23 cellular contexts compared by ENCODE assay signal in genomic region chrX:38156838-38157237, GRCh38.
DNase-seq lines count a peak whose midpoint lies in the region; ATAC-seq, FAIRE-seq and TF ChIP-seq lines count a peak whose summit lies in the region.
"Had no signal": no experiment of that assay in that cellular context is flagged by ENCODE, and none has a peak within 500 bp of the region (broad histone marks: within the 10 kb centered on the region; RNA-seq: fewer than 3 reads in every experiment).

No MANE protein-coding gene starts in this region.

- H3K4me3 ChIP-seq in K562 (no peak overlapping the region), transverse colon (no peak overlapping the region)
- H3K4me3 ChIP-seq: A549 had no signal

- intact Hi-C loops in K562 (cut with micrococcal nuclease): no loop called here
- intact Hi-C loops in left colon (cut with DNase I, micrococcal nuclease): loop anchor here in 1 of 2 donors (10.0 kb wide), 1 partner anchor 232 kb away; no protein-coding TSS in a partner anchor
- intact Hi-C loops in transverse colon (cut with DNase I; ENCODE audit: low total_unique reads): no loop called here

- H3K4me1 ChIP-seq in K562 (replicated peaks in 1 of 2; ENCODE audit: control insufficient read depth in 2 of 2, insufficient read depth in 2 of 2, low read length in 2 of 2) (no peaks in the 10 kb centered on the region), transverse colon (no peaks in the 10 kb centered on the region)
- H3K4me1 ChIP-seq: A549 had no signal

- H3K36me3 Mint-ChIP-seq in activated naive CD8-positive, alpha-beta T cell treated with anti-CD3 and anti-CD28 coated beads, Interleukin-2, amount 50 U/mL, for 24 hours (ENCODE audit: low read depth): no peaks in the 10 kb centered on the region
- H3K36me3 Mint-ChIP-seq: CD14-positive monocyte; CD4-positive, alpha-beta memory T cell; IgD-negative memory B cell had no signal

- H3K27ac Mint-ChIP-seq in activated naive CD8-positive, alpha-beta T cell treated with anti-CD3 and anti-CD28 coated beads, Interleukin-2, amount 50 U/mL, for 24 hours: no peak overlapping the region
- H3K27ac Mint-ChIP-seq: CD14-positive monocyte, HFFc6, IgD-negative memory B cell had no signal

- no peak overlapping the region for H3K9ac ChIP-seq in K562 (ENCODE audit: insufficient read depth in 1 of 2, low read depth in 2 of 2, low read length in 2 of 2)

- BruUV-seq in K562 (replicated peaks; lab: Mats Ljungman, UMichigan): no TSS peak

- 8% methylated on average over 7 of the region's 7 CpGs for WGBS in K562 (ENCODE audit: insufficient coverage, low coverage, missing lambda C conversion rate)
- WGBS in transverse colon (ENCODE audit: low coverage in 1 of 2), 2 donors: 55 to 60% methylated on average over 2 to 7 of the region's 7 CpGs

- no peak for TF ChIP-seq EP300 in K562 (IDR thresholded peaks at IDR 0.05; ENCODE audit: low read length)
- TF ChIP-seq EP300 in transverse colon (IDR thresholded peaks at IDR 0.05; ENCODE audit: low read depth): no peak

- no peaks in the 10 kb centered on the region for H3K27me3 Mint-ChIP-seq in activated naive CD8-positive, alpha-beta T cell treated with anti-CD3 and anti-CD28 coated beads, Interleukin-2, amount 50 U/mL, for 24 hours
- H3K27me3 Mint-ChIP-seq: CD4-positive, alpha-beta memory T cell had no signal

- peak overlapping the region; percentile 71 for H2AFZ ChIP-seq in K562 (ENCODE audit: low read depth, low read length)

- no peaks in the 10 kb centered on the region for H3K4me1 Mint-ChIP-seq in activated naive CD8-positive, alpha-beta T cell treated with anti-CD3 and anti-CD28 coated beads, Interleukin-2, amount 50 U/mL, for 24 hours
- H3K4me1 Mint-ChIP-seq: CD14-positive monocyte; CD4-positive, alpha-beta memory T cell; IgD-negative memory B cell had no signal

- TF ChIP-seq POLR2A in K562 (conservative IDR thresholded peaks at IDR 0.05) (no peak), transverse colon (IDR thresholded peaks at IDR 0.05) (no peak)

- H3K27me3 ChIP-seq in K562 (ENCODE audit: control insufficient read depth in 2 of 2, insufficient read depth in 2 of 2, low read length in 2 of 2) (no peaks in the 10 kb centered on the region; a peak in 1 of 5 replicates), transverse colon (no peaks in the 10 kb centered on the region)

- H3K9me3 ChIP-seq in K562 (replicated peaks; ENCODE audit: control insufficient read depth, insufficient read depth, low read depth, low read length): no peaks in the 10 kb centered on the region
- H3K9me3 ChIP-seq in transverse colon: no peaks in the 10 kb centered on the region
- H3K9me3 ChIP-seq: A549 had no signal

- ATAC-seq in K562 (peak; percentile 61; the same call in 2 of the 3 replicates), left colon (peak; percentile 83)
- no peak for ATAC-seq in activated naive CD8-positive, alpha-beta T cell treated with anti-CD3 and anti-CD28 coated beads, Interleukin-2, amount 50 U/mL, for 24 hours
- ATAC-seq: A549, HCT116 had no signal

- CTCF ChIA-PET in K562 (lab: Yijun Ruan, JAX; ENCODE audit: low intra/inter-chr PET ratio): no interaction called here

- H3K9me1 ChIP-seq in K562 (ENCODE audit: control insufficient read depth, insufficient read depth, low read length): no peaks in the 10 kb centered on the region

- TF ChIP-seq CTCF in C4-2B (conservative IDR thresholded peaks at IDR 0.05) (no peak), K562 (IDR thresholded peaks at IDR 0.05 in 2 of 3, conservative IDR thresholded peaks at IDR 0.05 in 1 of 3; ENCODE audit: insufficient read depth in 2 of 3, low read depth in 1 of 3, low read length in 3 of 3) (no peak), transverse colon (IDR thresholded peaks at IDR 0.05) (no peak), GM20000 (IDR thresholded peaks at IDR 0.05; ENCODE audit: extremely low read depth, missing control alignments) (no peak)

- H3K4me2 ChIP-seq in K562 (ENCODE audit: insufficient read depth, low read length): peak overlapping the region; percentile 33
- H3K4me2 ChIP-seq: A549 had no signal

- H3K9me3 Mint-ChIP-seq in activated naive CD8-positive, alpha-beta T cell treated with anti-CD3 and anti-CD28 coated beads, Interleukin-2, amount 50 U/mL, for 24 hours: no peaks in the 10 kb centered on the region
- H3K9me3 Mint-ChIP-seq: CD14-positive monocyte; CD4-positive, alpha-beta memory T cell; HFFc6; IgD-negative memory B cell had no signal

- POLR2A ChIA-PET in K562 (lab: Yijun Ruan, JAX): no interaction called here

- TF ChIP-seq RAD21 in K562 (CRISPR knock-in tag; conservative IDR thresholded peaks at IDR 0.05 in 1 of 2, IDR thresholded peaks at IDR 0.05 in 1 of 2): no peak

- no peak overlapping the region for H3K4me3 Mint-ChIP-seq in activated naive CD8-positive, alpha-beta T cell treated with anti-CD3 and anti-CD28 coated beads, Interleukin-2, amount 50 U/mL, for 24 hours
- H3K4me3 Mint-ChIP-seq: CD14-positive monocyte; CD4-positive, alpha-beta memory T cell; HFFc6; IgD-negative memory B cell had no signal

- H3K27ac ChIP-seq in C4-2B (peak overlapping the region; percentile 53), K562 (ENCODE audit: extremely low read depth, low read depth, low read length) (peak overlapping the region; percentile 45; the same call in 2 of the 3 replicates), transverse colon (peak overlapping the region in 2 of 4 donors; percentile 5 to 34)
- H3K27ac ChIP-seq: 22Rv1, A549 had no signal

- FAIRE-seq in K562 (lab: Jason Lieb, UNC): no peak
- FAIRE-seq: GM12892, HTR-8/SVneo had no signal

- no peaks in the 10 kb centered on the region for H3K36me3 ChIP-seq in K562 (ENCODE audit: control insufficient read depth, insufficient read depth, low read length)
- H3K36me3 ChIP-seq in transverse colon: no peaks in the 10 kb centered on the region

- no peaks in the 10 kb centered on the region for H3K79me2 ChIP-seq in K562 (ENCODE audit: control insufficient read depth, insufficient read depth, low read length)

- DNase-seq in K562 (ENCODE audit: extremely low read depth in 1 of 4, low spot score in 3 of 4) (peak in 2 of 4 experiments; percentile 8 to 12), left colon (peak; percentile 44 to 57), transverse colon (peak; percentile 11), NCI-H748 (lab: John Stamatoyannopoulos, UW; ENCODE audit: unreplicated experiment) (no peak), GM20000 (ENCODE audit: low spot score) (no peak)
- no peak for DNase-seq in activated naive CD8-positive, alpha-beta T cell treated with anti-CD3 and anti-CD28 coated beads, Interleukin-2, amount 50 U/mL, for 24 hours
- DNase-seq: AML-193; CD4-positive, alpha-beta memory T cell; DMS153; DMS79; GDM1; GOT3; H7; HFFc6; KG1 had no signal

- in situ Hi-C loops in K562 (cut with MboI): loop anchor here (25.0 kb wide), 2 partner anchors 420 to 645 kb away; no protein-coding TSS in a partner anchor
- in situ Hi-C loops in transverse colon (cut with MboI; ENCODE audit: low pct_ligation_motif_present in 1 of 4, low pct_unique_long_range_greater_than_20kb in 1 of 4, low sequenced_read_pairs in 3 of 4): loop anchor here in 1 of 4 donors (25.0 kb wide), 1 partner anchor 220 kb away; no protein-coding TSS in a partner anchor

- no peaks in the 10 kb centered on the region for H4K20me1 ChIP-seq in K562 (replicated peaks; ENCODE audit: control insufficient read depth, insufficient read depth, low read length)

TF ChIP-seq in K562, 482 proteins besides CTCF, POLR2A, EP300 and RAD21 (continues in another document):
- TF ChIP-seq, protein P1, sequence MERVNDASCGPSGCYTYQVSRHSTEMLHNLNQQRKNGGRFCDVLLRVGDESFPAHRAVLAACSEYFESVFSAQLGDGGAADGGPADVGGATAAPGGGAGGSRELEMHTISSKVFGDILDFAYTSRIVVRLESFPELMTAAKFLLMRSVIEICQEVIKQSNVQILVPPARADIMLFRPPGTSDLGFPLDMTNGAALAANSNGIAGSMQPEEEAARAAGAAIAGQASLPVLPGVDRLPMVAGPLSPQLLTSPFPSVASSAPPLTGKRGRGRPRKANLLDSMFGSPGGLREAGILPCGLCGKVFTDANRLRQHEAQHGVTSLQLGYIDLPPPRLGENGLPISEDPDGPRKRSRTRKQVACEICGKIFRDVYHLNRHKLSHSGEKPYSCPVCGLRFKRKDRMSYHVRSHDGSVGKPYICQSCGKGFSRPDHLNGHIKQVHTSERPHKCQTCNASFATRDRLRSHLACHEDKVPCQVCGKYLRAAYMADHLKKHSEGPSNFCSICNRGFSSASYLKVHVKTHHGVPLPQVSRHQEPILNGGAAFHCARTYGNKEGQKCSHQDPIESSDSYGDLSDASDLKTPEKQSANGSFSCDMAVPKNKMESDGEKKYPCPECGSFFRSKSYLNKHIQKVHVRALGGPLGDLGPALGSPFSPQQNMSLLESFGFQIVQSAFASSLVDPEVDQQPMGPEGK (CRISPR knock-in tag; IDR thresholded peaks at IDR 0.05; ENCODE audit: borderline replicate concordance): no peak
- TF ChIP-seq BRCA1 (IDR thresholded peaks at IDR 0.05): no peak
- TF ChIP-seq BRCA1 (CRISPR knock-in tag; IDR thresholded peaks at IDR 0.05): no peak
- TF ChIP-seq CBFA2T3 (IDR thresholded peaks at IDR 0.05): peak; percentile 66
- TF ChIP-seq CREM (IDR thresholded peaks at IDR 0.05; ENCODE audit: low read depth): peak; percentile 64
- peak; percentile 44; the same call in 1 of the 2 replicates for TF ChIP-seq SMARCE1 (IDR thresholded peaks at IDR 0.05)
- TF ChIP-seq CREB1 (IDR thresholded peaks at IDR 0.05): 0 out of 2 replicates have a peak, but pooled peaks have one; percentile 24
- no peak for TF ChIP-seq CREB1 (CRISPR knock-in tag; IDR thresholded peaks at IDR 0.05)
- peak; percentile 62 for TF ChIP-seq TAL1 (IDR thresholded peaks at IDR 0.05)
- peak in 1 of 2 experiments; percentile 22; a peak in 1 of 4 replicates for TF ChIP-seq TRIM24 (IDR thresholded peaks at IDR 0.05)
- TF ChIP-seq CBFA2T2 (conservative IDR thresholded peaks at IDR 0.05): peak; percentile 47
- TF ChIP-seq ATF7 (IDR thresholded peaks at IDR 0.05): peak; percentile 17; the same call in 1 of the 2 replicates
- TF ChIP-seq ZNF395 (CRISPR knock-in tag; IDR thresholded peaks at IDR 0.05): no peak
- no peak for TF ChIP-seq DDX20 (tag; IDR thresholded peaks at IDR 0.05; ENCODE audit: low read depth)
- peak; percentile 50; the same call in 1 of the 2 replicates for TF ChIP-seq ZKSCAN8 (CRISPR knock-in tag; IDR thresholded peaks at IDR 0.05)

Comparison
In these comparisons a context has a peak if more than half of its experiments do, and no peak if none do; other contexts are left out.
1. DNase-seq: peak in left colon (2 of 2) and transverse colon (single experiment); none in activated naive CD8-positive, alpha-beta T cell treated with anti-CD3 and anti-CD28 coated beads, Interleukin-2, amount 50 U/mL, for 24 hours (single experiment), NCI-H748 (single experiment) and GM20000 (single experiment).